Comparison of ENCODE assay signal across 37 cellular contexts in the genomic region with DNA sequence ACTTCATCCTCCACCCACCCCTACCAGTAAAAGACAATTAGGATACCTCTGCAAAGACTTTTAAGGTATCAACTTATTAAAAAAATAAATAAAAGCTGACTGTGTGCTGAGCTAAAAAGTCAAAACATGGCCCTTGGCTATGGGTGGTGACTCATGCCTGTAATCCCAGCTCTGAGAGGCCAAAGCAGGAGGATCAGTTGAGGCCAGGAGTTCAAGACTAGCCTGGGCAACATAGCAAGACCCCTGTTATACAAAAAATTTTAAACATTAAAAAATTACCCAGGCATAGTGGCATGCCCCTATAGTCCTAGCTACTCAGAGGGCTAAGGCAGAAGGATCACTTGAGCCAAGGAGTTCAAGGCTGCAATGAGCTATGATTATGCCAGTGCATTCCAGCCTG.
"Had no signal": no experiment of that assay in that cellular context is flagged by ENCODE, and none has a peak within 500 bp of the region (broad histone marks: within the 10 kb centered on the region; RNA-seq: fewer than 3 reads in every experiment).

No MANE protein-coding gene starts in this region.

- H3K4me1 ChIP-seq: ascending aorta had no signal

- H3K9me3 Mint-ChIP-seq: activated CD4-positive, alpha-beta memory T cell treated with anti-CD3 and anti-CD28 coated beads, Interleukin-2, amount 10 ng/mL, durations not matched to agents 7 days and 5 days; activated CD4-positive, alpha-beta T cell treated with anti-CD3 and anti-CD28 coated beads, Interleukin-2, amount 10 ng/mL, durations not matched to agents 7 days and 5 days; activated naive CD4-positive, alpha-beta T cell treated with anti-CD3 and anti-CD28 coated beads, Interleukin-2, amount 10 ng/mL, durations not matched to agents 7 days and 5 days; activated naive CD4-positive, alpha-beta T cell treated with anti-CD3 and anti-CD28 coated beads, Interleukin-2, amount 50 U/mL, for 24 hours; activated naive CD8-positive, alpha-beta T cell treated with anti-CD3 and anti-CD28 coated beads, Interleukin-2, amount 10 ng/mL, durations not matched to agents 7 days and 5 days; activated naive CD8-positive, alpha-beta T cell treated with anti-CD3 and anti-CD28 coated beads, Interleukin-2, amount 50 U/mL, for 24 hours; activated T-cell treated with anti-CD3 and anti-CD28 coated beads, Interleukin-2, amount 50 U/mL, for 24 hours; activated T-helper 2 cell treated with anti-CD3 and anti-CD28 coated beads, Interferon-gamma antibody, Interleukin-2, Interleukin-4, amounts not matched to agents 10 μg/mL and 5 μg/mL and 100 μg/mL, durations not matched to agents 14 hours and 24 hours and 36 hours; central memory CD8-positive, alpha-beta T cell; T-helper 1 cell treated with Interleukin-12 subunit alpha and Interleukin-12 subunit beta and Interleukin-4 antibody, amounts not matched to agents 30 μg/mL and 1 μg/mL, for 36 hours; T-helper 2 cell treated with Interferon-gamma antibody and Interleukin-4, amounts not matched to agents 5 μg/mL and 100 μg/mL, for 36 hours had no signal

- H3K4me1 Mint-ChIP-seq: activated CD4-positive, alpha-beta memory T cell treated with anti-CD3 and anti-CD28 coated beads, Interleukin-2, amount 10 ng/mL, durations not matched to agents 7 days and 5 days; activated CD4-positive, alpha-beta T cell treated with anti-CD3 and anti-CD28 coated beads for 36 hours; activated CD4-positive, alpha-beta T cell treated with anti-CD3 and anti-CD28 coated beads, Interleukin-2, amount 10 ng/mL, durations not matched to agents 7 days and 5 days; activated naive CD4-positive, alpha-beta T cell treated with anti-CD3 and anti-CD28 coated beads, Interleukin-2, amount 10 ng/mL, durations not matched to agents 7 days and 5 days; activated naive CD4-positive, alpha-beta T cell treated with anti-CD3 and anti-CD28 coated beads, Interleukin-2, amount 50 U/mL, for 24 hours; activated naive CD8-positive, alpha-beta T cell treated with anti-CD3 and anti-CD28 coated beads, Interleukin-2, amount 10 ng/mL, durations not matched to agents 7 days and 5 days; central memory CD8-positive, alpha-beta T cell had no signal

- H3K9me3 ChIP-seq: ascending aorta had no signal

- H3K27ac ChIP-seq: ascending aorta, cardiac muscle cell, VCaP had no signal

- H3K27me3 Mint-ChIP-seq: activated CD4-positive, alpha-beta memory T cell treated with anti-CD3 and anti-CD28 coated beads, Interleukin-2, amount 10 ng/mL, durations not matched to agents 7 days and 5 days; activated CD4-positive, alpha-beta T cell treated with anti-CD3 and anti-CD28 coated beads for 36 hours; activated CD4-positive, alpha-beta T cell treated with anti-CD3 and anti-CD28 coated beads, Interleukin-2, amount 10 ng/mL, durations not matched to agents 7 days and 5 days; activated CD8-positive, alpha-beta memory T cell treated with anti-CD3 and anti-CD28 coated beads, Interleukin-2, amount 10 ng/mL, durations not matched to agents 7 days and 5 days; activated naive CD4-positive, alpha-beta T cell treated with anti-CD3 and anti-CD28 coated beads, Interleukin-2, amount 10 ng/mL, durations not matched to agents 7 days and 5 days; activated naive CD4-positive, alpha-beta T cell treated with anti-CD3 and anti-CD28 coated beads, Interleukin-2, amount 50 U/mL, for 24 hours; activated naive CD8-positive, alpha-beta T cell; activated naive CD8-positive, alpha-beta T cell treated with anti-CD3 and anti-CD28 coated beads, Interleukin-2, amount 10 ng/mL, durations not matched to agents 7 days and 5 days; activated naive CD8-positive, alpha-beta T cell treated with anti-CD3 and anti-CD28 coated beads, Interleukin-2, amount 50 U/mL, for 24 hours; activated T-cell treated with anti-CD3 and anti-CD28 coated beads, Interleukin-2, amount 50 U/mL, for 24 hours; central memory CD8-positive, alpha-beta T cell had no signal

- H3K4me3 Mint-ChIP-seq: activated CD4-positive, alpha-beta memory T cell treated with anti-CD3 and anti-CD28 coated beads, Interleukin-2, amount 10 ng/mL, durations not matched to agents 7 days and 5 days; activated CD4-positive, alpha-beta T cell treated with anti-CD3 and anti-CD28 coated beads for 36 hours; activated CD4-positive, alpha-beta T cell treated with anti-CD3 and anti-CD28 coated beads, Interleukin-2, amount 10 ng/mL, durations not matched to agents 7 days and 5 days; activated CD8-positive, alpha-beta memory T cell treated with anti-CD3 and anti-CD28 coated beads, Interleukin-2, amount 10 ng/mL, durations not matched to agents 7 days and 5 days; activated CD8-positive, alpha-beta T cell treated with anti-CD3 and anti-CD28 coated beads, Interleukin-2, amount 10 ng/mL, durations not matched to agents 7 days and 5 days; activated naive CD4-positive, alpha-beta T cell treated with anti-CD3 and anti-CD28 coated beads, Interleukin-2, amount 10 ng/mL, durations not matched to agents 7 days and 5 days; activated naive CD4-positive, alpha-beta T cell treated with anti-CD3 and anti-CD28 coated beads, Interleukin-2, amount 50 U/mL, for 24 hours; activated naive CD8-positive, alpha-beta T cell; activated naive CD8-positive, alpha-beta T cell treated with anti-CD3 and anti-CD28 coated beads, Interleukin-2, amount 10 ng/mL, durations not matched to agents 7 days and 5 days; activated naive CD8-positive, alpha-beta T cell treated with anti-CD3 and anti-CD28 coated beads, Interleukin-2, amount 50 U/mL, for 24 hours; activated T-cell treated with anti-CD3 and anti-CD28 coated beads, Interleukin-2, amount 50 U/mL, for 24 hours; brain; central memory CD8-positive, alpha-beta T cell; T-helper 1 cell treated with Interleukin-12 subunit alpha and Interleukin-12 subunit beta and Interleukin-4 antibody, amounts not matched to agents 30 μg/mL and 1 μg/mL, for 36 hours; T-helper 2 cell treated with Interferon-gamma antibody and Interleukin-4, amounts not matched to agents 5 μg/mL and 100 μg/mL, for 36 hours had no signal

- H3K36me3 ChIP-seq: ascending aorta, cardiac muscle cell had no signal

- DNase-seq: activated CD4-positive, alpha-beta memory T cell treated with anti-CD3 and anti-CD28 coated beads, Interleukin-2, amount 10 ng/mL, durations not matched to agents 7 days and 5 days; activated CD4-positive, alpha-beta T cell treated with anti-CD3 and anti-CD28 coated beads for 1 hour; activated CD4-positive, alpha-beta T cell treated with anti-CD3 and anti-CD28 coated beads for 36 hours; activated CD4-positive, alpha-beta T cell treated with anti-CD3 and anti-CD28 coated beads for 48 hours; activated CD4-positive, alpha-beta T cell treated with anti-CD3 and anti-CD28 coated beads, Interleukin-2, amount 10 ng/mL, durations not matched to agents 7 days and 5 days; activated CD4-positive, alpha-beta T cell treated with anti-CD3 and anti-CD28 coated beads, Interleukin-2, amount 50 U/mL, for 48 hours; activated CD4-positive, CD25-positive, alpha-beta regulatory T cell; activated CD8-positive, alpha-beta memory T cell treated with anti-CD3 and anti-CD28 coated beads for 24 hours; activated CD8-positive, alpha-beta memory T cell treated with anti-CD3 and anti-CD28 coated beads, Interleukin-2, amount 10 ng/mL, durations not matched to agents 7 days and 5 days; activated CD8-positive, alpha-beta memory T cell treated with anti-CD3 and anti-CD28 coated beads, Interleukin-2, amount 50 U/mL, for 48 hours; activated CD8-positive, alpha-beta T cell treated with anti-CD3 and anti-CD28 coated beads, Interleukin-2, amount 10 ng/mL, durations not matched to agents 7 days and 5 days; activated effector memory CD4-positive, alpha-beta T cell treated with Interleukin-2 at 50 U/mL for 16 hours; activated gamma-delta T cell; activated naive CD4-positive, alpha-beta T cell treated with anti-CD3 and anti-CD28 coated beads, Interleukin-2, amount 10 ng/mL, durations not matched to agents 7 days and 5 days; activated naive CD4-positive, alpha-beta T cell treated with Interleukin-2 at 50 U/mL for 16 hours; activated naive CD8-positive, alpha-beta T cell treated with anti-CD3 and anti-CD28 coated beads, Interleukin-2, amount 10 ng/mL, durations not matched to agents 7 days and 5 days; activated naive CD8-positive, alpha-beta T cell treated with anti-CD3 and anti-CD28 coated beads, Interleukin-2, amount 50 U/mL, for 24 hours; activated T-cell treated with anti-CD3 and anti-CD28 coated beads, Interleukin-2, amount 50 U/mL, for 24 hours; activated T-cell treated with anti-CD3 and anti-CD28 coated beads, Interleukin-2, amount 50 U/mL, for 48 hours; amygdala; anterior cingulate cortex; caudate nucleus; cerebellar nuclear complex; T-helper 1 cell; T-helper 2 cell; T-helper 9 cell had no signal

- H3K36me3 Mint-ChIP-seq: activated CD8-positive, alpha-beta memory T cell treated with anti-CD3 and anti-CD28 coated beads, Interleukin-2, amount 10 ng/mL, durations not matched to agents 7 days and 5 days; activated naive CD4-positive, alpha-beta T cell treated with anti-CD3 and anti-CD28 coated beads, Interleukin-2, amount 10 ng/mL, durations not matched to agents 7 days and 5 days; activated naive CD8-positive, alpha-beta T cell; activated naive CD8-positive, alpha-beta T cell treated with anti-CD3 and anti-CD28 coated beads, Interleukin-2, amount 10 ng/mL, durations not matched to agents 7 days and 5 days; brain had no signal

- H3K4me3 ChIP-seq: ascending aorta, cardiac muscle cell had no signal

- H3K27me3 ChIP-seq: ascending aorta, cardiac muscle cell had no signal

- H3K27ac Mint-ChIP-seq: activated CD4-positive, alpha-beta memory T cell treated with anti-CD3 and anti-CD28 coated beads, Interleukin-2, amount 10 ng/mL, durations not matched to agents 7 days and 5 days; activated CD4-positive, alpha-beta T cell treated with anti-CD3 and anti-CD28 coated beads for 36 hours; activated CD4-positive, alpha-beta T cell treated with anti-CD3 and anti-CD28 coated beads, Interleukin-2, amount 10 ng/mL, durations not matched to agents 7 days and 5 days; activated CD8-positive, alpha-beta memory T cell treated with anti-CD3 and anti-CD28 coated beads, Interleukin-2, amount 10 ng/mL, durations not matched to agents 7 days and 5 days; activated CD8-positive, alpha-beta T cell treated with anti-CD3 and anti-CD28 coated beads, Interleukin-2, amount 10 ng/mL, durations not matched to agents 7 days and 5 days; activated naive CD4-positive, alpha-beta T cell treated with anti-CD3 and anti-CD28 coated beads, Interleukin-2, amount 10 ng/mL, durations not matched to agents 7 days and 5 days; activated naive CD4-positive, alpha-beta T cell treated with anti-CD3 and anti-CD28 coated beads, Interleukin-2, amount 50 U/mL, for 24 hours; activated naive CD8-positive, alpha-beta T cell; activated naive CD8-positive, alpha-beta T cell treated with anti-CD3 and anti-CD28 coated beads, Interleukin-2, amount 10 ng/mL, durations not matched to agents 7 days and 5 days; activated naive CD8-positive, alpha-beta T cell treated with anti-CD3 and anti-CD28 coated beads, Interleukin-2, amount 50 U/mL, for 24 hours; activated T-cell treated with anti-CD3 and anti-CD28 coated beads, Interleukin-2, amount 50 U/mL, for 24 hours; activated T-helper 2 cell treated with anti-CD3 and anti-CD28 coated beads, Interferon-gamma antibody, Interleukin-2, Interleukin-4, amounts not matched to agents 10 μg/mL and 5 μg/mL and 100 μg/mL, durations not matched to agents 14 hours and 24 hours and 36 hours; T-helper 1 cell treated with Interleukin-12 subunit alpha and Interleukin-12 subunit beta and Interleukin-4 antibody, amounts not matched to agents 30 μg/mL and 1 μg/mL, for 36 hours; T-helper 2 cell treated with Interferon-gamma antibody and Interleukin-4, amounts not matched to agents 5 μg/mL and 100 μg/mL, for 36 hours had no signal

- ATAC-seq: activated CD4-positive, alpha-beta T cell treated with anti-CD3 and anti-CD28 coated beads for 36 hours; activated CD4-positive, CD25-positive, alpha-beta regulatory T cell treated with anti-CD3 and anti-CD28 coated beads, Interleukin-2, amount 50 U/mL, for 24 hours; activated CD8-positive, alpha-beta memory T cell treated with anti-CD3 and anti-CD28 coated beads, Interleukin-2, amount 10 ng/mL, durations not matched to agents 7 days and 5 days; activated CD8-positive, alpha-beta T cell treated with anti-CD3 and anti-CD28 coated beads, Interleukin-2, amount 10 ng/mL, durations not matched to agents 7 days and 5 days; activated naive CD8-positive, alpha-beta T cell treated with anti-CD3 and anti-CD28 coated beads, Interleukin-2, amount 50 U/mL, for 24 hours had no signal
